In the genomic region with DNA sequence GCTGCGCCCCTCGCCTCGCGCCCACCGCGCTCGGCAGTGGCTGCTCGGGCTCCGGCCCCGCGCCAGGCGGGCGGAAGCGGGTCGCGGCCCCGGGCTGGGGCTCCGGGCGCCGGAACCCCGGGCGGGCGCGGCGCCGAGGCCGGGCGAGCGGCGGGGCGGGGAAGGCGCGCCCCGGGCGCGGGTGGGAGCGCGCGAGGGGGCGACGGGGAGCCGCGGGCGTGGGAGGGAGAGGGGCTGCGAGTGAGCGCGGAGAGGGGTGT, we compare ENCODE assay signal across 2 cellular contexts.
TF ChIP-seq lines count a peak whose summit lies in the region.

No MANE protein-coding gene starts in this region.

TF ChIP-seq in SK-N-SH, 30 proteins besides CTCF, POLR2A, EP300 and RAD21 (continued from another document):
- TF ChIP-seq, protein P1, sequence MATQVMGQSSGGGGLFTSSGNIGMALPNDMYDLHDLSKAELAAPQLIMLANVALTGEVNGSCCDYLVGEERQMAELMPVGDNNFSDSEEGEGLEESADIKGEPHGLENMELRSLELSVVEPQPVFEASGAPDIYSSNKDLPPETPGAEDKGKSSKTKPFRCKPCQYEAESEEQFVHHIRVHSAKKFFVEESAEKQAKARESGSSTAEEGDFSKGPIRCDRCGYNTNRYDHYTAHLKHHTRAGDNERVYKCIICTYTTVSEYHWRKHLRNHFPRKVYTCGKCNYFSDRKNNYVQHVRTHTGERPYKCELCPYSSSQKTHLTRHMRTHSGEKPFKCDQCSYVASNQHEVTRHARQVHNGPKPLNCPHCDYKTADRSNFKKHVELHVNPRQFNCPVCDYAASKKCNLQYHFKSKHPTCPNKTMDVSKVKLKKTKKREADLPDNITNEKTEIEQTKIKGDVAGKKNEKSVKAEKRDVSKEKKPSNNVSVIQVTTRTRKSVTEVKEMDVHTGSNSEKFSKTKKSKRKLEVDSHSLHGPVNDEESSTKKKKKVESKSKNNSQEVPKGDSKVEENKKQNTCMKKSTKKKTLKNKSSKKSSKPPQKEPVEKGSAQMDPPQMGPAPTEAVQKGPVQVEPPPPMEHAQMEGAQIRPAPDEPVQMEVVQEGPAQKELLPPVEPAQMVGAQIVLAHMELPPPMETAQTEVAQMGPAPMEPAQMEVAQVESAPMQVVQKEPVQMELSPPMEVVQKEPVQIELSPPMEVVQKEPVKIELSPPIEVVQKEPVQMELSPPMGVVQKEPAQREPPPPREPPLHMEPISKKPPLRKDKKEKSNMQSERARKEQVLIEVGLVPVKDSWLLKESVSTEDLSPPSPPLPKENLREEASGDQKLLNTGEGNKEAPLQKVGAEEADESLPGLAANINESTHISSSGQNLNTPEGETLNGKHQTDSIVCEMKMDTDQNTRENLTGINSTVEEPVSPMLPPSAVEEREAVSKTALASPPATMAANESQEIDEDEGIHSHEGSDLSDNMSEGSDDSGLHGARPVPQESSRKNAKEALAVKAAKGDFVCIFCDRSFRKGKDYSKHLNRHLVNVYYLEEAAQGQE (IDR thresholded peaks at IDR 0.05; ENCODE audit: low read depth, low read length) = no peak
- no peak for TF ChIP-seq JUND (IDR thresholded peaks at IDR 0.05)
- TF ChIP-seq, protein P2, sequence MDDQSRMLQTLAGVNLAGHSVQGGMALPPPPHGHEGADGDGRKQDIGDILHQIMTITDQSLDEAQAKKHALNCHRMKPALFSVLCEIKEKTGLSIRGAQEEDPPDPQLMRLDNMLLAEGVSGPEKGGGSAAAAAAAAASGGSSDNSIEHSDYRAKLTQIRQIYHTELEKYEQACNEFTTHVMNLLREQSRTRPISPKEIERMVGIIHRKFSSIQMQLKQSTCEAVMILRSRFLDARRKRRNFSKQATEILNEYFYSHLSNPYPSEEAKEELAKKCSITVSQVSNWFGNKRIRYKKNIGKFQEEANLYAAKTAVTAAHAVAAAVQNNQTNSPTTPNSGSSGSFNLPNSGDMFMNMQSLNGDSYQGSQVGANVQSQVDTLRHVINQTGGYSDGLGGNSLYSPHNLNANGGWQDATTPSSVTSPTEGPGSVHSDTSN (IDR thresholded peaks at IDR 0.05) = no peak
- TF ChIP-seq, protein P3, sequence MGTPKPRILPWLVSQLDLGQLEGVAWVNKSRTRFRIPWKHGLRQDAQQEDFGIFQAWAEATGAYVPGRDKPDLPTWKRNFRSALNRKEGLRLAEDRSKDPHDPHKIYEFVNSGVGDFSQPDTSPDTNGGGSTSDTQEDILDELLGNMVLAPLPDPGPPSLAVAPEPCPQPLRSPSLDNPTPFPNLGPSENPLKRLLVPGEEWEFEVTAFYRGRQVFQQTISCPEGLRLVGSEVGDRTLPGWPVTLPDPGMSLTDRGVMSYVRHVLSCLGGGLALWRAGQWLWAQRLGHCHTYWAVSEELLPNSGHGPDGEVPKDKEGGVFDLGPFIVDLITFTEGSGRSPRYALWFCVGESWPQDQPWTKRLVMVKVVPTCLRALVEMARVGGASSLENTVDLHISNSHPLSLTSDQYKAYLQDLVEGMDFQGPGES (IDR thresholded peaks at IDR 0.05; ENCODE audit: low read depth, low read length) = no peak
- TF ChIP-seq, protein P4, sequence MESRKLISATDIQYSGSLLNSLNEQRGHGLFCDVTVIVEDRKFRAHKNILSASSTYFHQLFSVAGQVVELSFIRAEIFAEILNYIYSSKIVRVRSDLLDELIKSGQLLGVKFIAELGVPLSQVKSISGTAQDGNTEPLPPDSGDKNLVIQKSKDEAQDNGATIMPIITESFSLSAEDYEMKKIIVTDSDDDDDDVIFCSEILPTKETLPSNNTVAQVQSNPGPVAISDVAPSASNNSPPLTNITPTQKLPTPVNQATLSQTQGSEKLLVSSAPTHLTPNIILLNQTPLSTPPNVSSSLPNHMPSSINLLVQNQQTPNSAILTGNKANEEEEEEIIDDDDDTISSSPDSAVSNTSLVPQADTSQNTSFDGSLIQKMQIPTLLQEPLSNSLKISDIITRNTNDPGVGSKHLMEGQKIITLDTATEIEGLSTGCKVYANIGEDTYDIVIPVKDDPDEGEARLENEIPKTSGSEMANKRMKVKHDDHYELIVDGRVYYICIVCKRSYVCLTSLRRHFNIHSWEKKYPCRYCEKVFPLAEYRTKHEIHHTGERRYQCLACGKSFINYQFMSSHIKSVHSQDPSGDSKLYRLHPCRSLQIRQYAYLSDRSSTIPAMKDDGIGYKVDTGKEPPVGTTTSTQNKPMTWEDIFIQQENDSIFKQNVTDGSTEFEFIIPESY (IDR thresholded peaks at IDR 0.05; ENCODE audit: borderline replicate concordance, low read depth) = no peak

TF ChIP-seq in SK-N-SH treated with all-trans-retinoic acid at 6 μM for 48 hours, 23 proteins besides CTCF, POLR2A, EP300 and RAD21 (continued from another document):
- TF ChIP-seq, protein P5, sequence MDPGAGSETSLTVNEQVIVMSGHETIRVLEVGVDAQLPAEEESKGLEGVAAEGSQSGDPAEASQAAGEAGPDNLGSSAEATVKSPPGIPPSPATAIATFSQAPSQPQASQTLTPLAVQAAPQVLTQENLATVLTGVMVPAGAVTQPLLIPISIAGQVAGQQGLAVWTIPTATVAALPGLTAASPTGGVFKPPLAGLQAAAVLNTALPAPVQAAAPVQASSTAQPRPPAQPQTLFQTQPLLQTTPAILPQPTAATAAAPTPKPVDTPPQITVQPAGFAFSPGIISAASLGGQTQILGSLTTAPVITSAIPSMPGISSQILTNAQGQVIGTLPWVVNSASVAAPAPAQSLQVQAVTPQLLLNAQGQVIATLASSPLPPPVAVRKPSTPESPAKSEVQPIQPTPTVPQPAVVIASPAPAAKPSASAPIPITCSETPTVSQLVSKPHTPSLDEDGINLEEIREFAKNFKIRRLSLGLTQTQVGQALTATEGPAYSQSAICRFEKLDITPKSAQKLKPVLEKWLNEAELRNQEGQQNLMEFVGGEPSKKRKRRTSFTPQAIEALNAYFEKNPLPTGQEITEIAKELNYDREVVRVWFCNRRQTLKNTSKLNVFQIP (CRISPR knock-in tag; IDR thresholded peaks at IDR 0.05; ENCODE audit: borderline replicate concordance, low read depth) = no peak
- TF ChIP-seq ZNF70 (CRISPR knock-in tag; IDR thresholded peaks at IDR 0.05) (no peak), ZNF8 (CRISPR knock-in tag; IDR thresholded peaks at IDR 0.05) (no peak)
- TF ChIP-seq, protein P6, sequence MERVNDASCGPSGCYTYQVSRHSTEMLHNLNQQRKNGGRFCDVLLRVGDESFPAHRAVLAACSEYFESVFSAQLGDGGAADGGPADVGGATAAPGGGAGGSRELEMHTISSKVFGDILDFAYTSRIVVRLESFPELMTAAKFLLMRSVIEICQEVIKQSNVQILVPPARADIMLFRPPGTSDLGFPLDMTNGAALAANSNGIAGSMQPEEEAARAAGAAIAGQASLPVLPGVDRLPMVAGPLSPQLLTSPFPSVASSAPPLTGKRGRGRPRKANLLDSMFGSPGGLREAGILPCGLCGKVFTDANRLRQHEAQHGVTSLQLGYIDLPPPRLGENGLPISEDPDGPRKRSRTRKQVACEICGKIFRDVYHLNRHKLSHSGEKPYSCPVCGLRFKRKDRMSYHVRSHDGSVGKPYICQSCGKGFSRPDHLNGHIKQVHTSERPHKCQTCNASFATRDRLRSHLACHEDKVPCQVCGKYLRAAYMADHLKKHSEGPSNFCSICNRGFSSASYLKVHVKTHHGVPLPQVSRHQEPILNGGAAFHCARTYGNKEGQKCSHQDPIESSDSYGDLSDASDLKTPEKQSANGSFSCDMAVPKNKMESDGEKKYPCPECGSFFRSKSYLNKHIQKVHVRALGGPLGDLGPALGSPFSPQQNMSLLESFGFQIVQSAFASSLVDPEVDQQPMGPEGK (CRISPR knock-in tag; IDR thresholded peaks at IDR 0.05; ENCODE audit: borderline replicate concordance) = no peak
TF ChIP-seq in SK-N-SH treated with all-trans-retinoic acid at 6 μM for 48 hours: peak in this region for 0.
